17 cellular contexts compared by ENCODE assay signal in the genomic region with DNA sequence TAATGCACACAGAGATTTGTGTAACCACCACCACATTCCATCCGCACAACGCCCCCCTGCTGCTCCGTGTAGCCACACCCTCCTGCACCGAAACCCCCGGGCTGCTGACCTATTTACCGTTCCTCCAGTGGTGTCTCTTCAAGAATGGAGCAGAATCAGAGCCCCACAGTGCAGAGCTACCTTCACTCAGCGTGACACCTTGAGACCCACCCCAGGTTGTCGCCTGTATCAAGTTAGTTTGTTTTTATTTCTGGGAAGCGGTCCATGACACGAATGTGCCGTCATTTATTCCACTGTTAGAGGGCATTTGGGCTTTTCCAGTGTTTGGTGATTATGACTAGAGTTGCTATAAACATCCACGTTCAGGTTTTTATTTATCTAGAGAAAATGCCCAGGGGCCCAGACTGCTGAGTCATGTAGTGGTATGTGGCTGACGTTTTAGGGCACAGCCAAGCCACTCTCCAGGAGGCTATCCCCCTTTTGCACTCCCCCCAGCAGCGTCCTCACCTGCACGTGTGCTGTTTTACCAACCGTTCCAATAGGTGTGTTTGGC.
DNase-seq lines count a peak whose midpoint lies in the region; ATAC-seq and TF ChIP-seq lines count a peak whose summit lies in the region.
"Had no signal": no experiment of that assay in that cellular context is flagged by ENCODE, and none has a peak within 500 bp of the region (broad histone marks: within the 10 kb centered on the region; RNA-seq: fewer than 3 reads in every experiment).

No MANE protein-coding gene starts in this region.

- H3K9me3 ChIP-seq in RWPE2 (ENCODE audit: severe bottlenecking) (no peaks in the 10 kb centered on the region), prostate gland (no peaks in the 10 kb centered on the region)
- H3K9me3 ChIP-seq: SK-N-SH, vagina had no signal

- DNase-seq in H4 (ENCODE audit: low spot score) (peak; percentile 91), RWPE2 (ENCODE audit: low spot score) (no peak), progenitor cell of endocrine pancreas (ENCODE audit: low spot score, unreplicated experiment) (no peak), NCI-H2081 treated with DMSO at 0.1 percent for 48 hours (lab: John Stamatoyannopoulos, UW) (no peak), prostate gland (ENCODE audit: low spot score) (no peak), G401 (ENCODE audit: low spot score) (no peak), EL (no peak)
- DNase-seq: activated gamma-delta T cell; Karpas-422; NCI-H1694 treated with DMSO at 0.1 percent for 48 hours; retina; SK-N-SH; stimulated activated CD4-positive, alpha-beta T cell treated with anti-CD3 and anti-CD28 coated beads, Interleukin-2, amount 100 ng/mL, for 48 hours had no signal

- peak overlapping the region; percentile 84 for H3K27ac Mint-ChIP-seq in progenitor cell of endocrine pancreas

- H3K27me3 ChIP-seq in RWPE2 (ENCODE audit: insufficient read depth, poor library complexity, severe bottlenecking) (peaks cover 36% of the 10 kb centered on the region), prostate gland (replicated peaks; ENCODE audit: insufficient read depth) (no peaks in the 10 kb centered on the region)
- H3K27me3 ChIP-seq: breast epithelium, vagina had no signal

- in situ Hi-C loops in G401 (cut with HindIII; ENCODE audit: low sequenced_read_pairs) = no loop called here

- H3K9me3 Mint-ChIP-seq in progenitor cell of endocrine pancreas (ENCODE audit: low read depth) = no peaks in the 10 kb centered on the region

- TF ChIP-seq POLR2A in prostate gland (IDR thresholded peaks at IDR 0.05) = no peak

- intact Hi-C loops in prostate gland (cut with DNase I) = no loop called here

- TF ChIP-seq CTCF in RWPE2 (IDR thresholded peaks at IDR 0.05; ENCODE audit: poor library complexity, severe bottlenecking) = no peak
- TF ChIP-seq CTCF in progenitor cell of endocrine pancreas (IDR thresholded peaks at IDR 0.05; ENCODE audit: unreplicated experiment) = no peak
- TF ChIP-seq CTCF in prostate gland (IDR thresholded peaks at IDR 0.05) = no peak

- H3K36me3 ChIP-seq in RWPE2 (ENCODE audit: low read depth) (no peaks in the 10 kb centered on the region), prostate gland (no peaks in the 10 kb centered on the region)
- H3K36me3 ChIP-seq: breast epithelium, vagina had no signal

- H3K4me1 ChIP-seq in RWPE2 (ENCODE audit: insufficient read depth, poor library complexity, severe bottlenecking) = peaks cover 5% of the 10 kb centered on the region
- no peaks in the 10 kb centered on the region for H3K4me1 ChIP-seq in prostate gland (replicated peaks)
- H3K4me1 ChIP-seq: breast epithelium had no signal

- H3K4me3 ChIP-seq in RWPE2 (ENCODE audit: severe bottlenecking) = no peak overlapping the region
- no peak overlapping the region for H3K4me3 ChIP-seq in prostate gland
- H3K4me3 ChIP-seq: breast epithelium, vagina had no signal

- ATAC-seq in RWPE2 (ENCODE audit: low read depth) (peak; percentile 78), esophagus mucosa (peak; percentile 33)

- 38% methylated on average over 16 of the region's 16 CpGs for WGBS in prostate gland

- H3K4me3 Mint-ChIP-seq in progenitor cell of endocrine pancreas (ENCODE audit: low read depth) = no peak overlapping the region
- H3K4me3 Mint-ChIP-seq: CD14-positive monocyte had no signal

- H3K27me3 Mint-ChIP-seq in progenitor cell of endocrine pancreas = peaks cover 27% of the 10 kb centered on the region

- peaks cover 8% of the 10 kb centered on the region for H3K4me1 Mint-ChIP-seq in progenitor cell of endocrine pancreas (ENCODE audit: low read depth)

- H3K36me3 Mint-ChIP-seq in progenitor cell of endocrine pancreas (ENCODE audit: insufficient read depth) = no peaks in the 10 kb centered on the region
- H3K36me3 Mint-ChIP-seq: CD14-positive monocyte had no signal

- H3K27ac ChIP-seq in RWPE2 (ENCODE audit: poor library complexity, severe bottlenecking) (no peak overlapping the region), prostate gland (no peak overlapping the region)
- H3K27ac ChIP-seq: breast epithelium, vagina had no signal
